ENCODE assay signal across 9 cellular contexts in genomic region chr12:101759396-101760047, GRCh38. TPM values are rescaled to one million over a fixed set of nuclear protein-coding genes. Genes with fewer than 3 reads are reported as not detected.
DNase-seq lines count a peak whose midpoint lies in the region; ATAC-seq and TF ChIP-seq lines count a peak whose summit lies in the region.
"Had no signal": no experiment of that assay in that cellular context is flagged by ENCODE, and none has a peak within 500 bp of the region (broad histone marks: within the 10 kb centered on the region; RNA-seq: fewer than 3 reads in every experiment).

No MANE protein-coding gene starts in this region.

- no peak overlapping the region for H2BK120ac ChIP-seq in IMR-90 (ENCODE audit: low read depth, low read length)

- H2BK15ac ChIP-seq in IMR-90 (ENCODE audit: low read depth, low read length) = no peak overlapping the region

- DNase-seq in SHP77 (lab: John Stamatoyannopoulos, UW) (peak; percentile 4 to 11), SHP77 treated with DMSO at 0.1 percent for 48 hours (lab: John Stamatoyannopoulos, UW) (no peak), IMR-90 (peak; percentile 35), hepatocyte (ENCODE audit: low spot score) (peak; percentile 33), type B pancreatic cell (ENCODE audit: extremely low spot score, unreplicated experiment) (no peak), amniotic stem cell (lab: John Stamatoyannopoulos, UW) (no peak), UCSD-AML1 (lab: John Stamatoyannopoulos, UW; ENCODE audit: unreplicated experiment) (no peak)
- DNase-seq: activated naive CD8-positive, alpha-beta T cell treated with anti-CD3 and anti-CD28 coated beads, Interleukin-2, amount 10 ng/mL, durations not matched to agents 7 days and 5 days had no signal

- no peaks in the 10 kb centered on the region for H3K9me3 Mint-ChIP-seq in type B pancreatic cell
- H3K9me3 Mint-ChIP-seq: activated naive CD8-positive, alpha-beta T cell treated with anti-CD3 and anti-CD28 coated beads, Interleukin-2, amount 10 ng/mL, durations not matched to agents 7 days and 5 days had no signal

- no peak overlapping the region for H3K27ac Mint-ChIP-seq in type B pancreatic cell
- H3K27ac Mint-ChIP-seq: activated naive CD8-positive, alpha-beta T cell treated with anti-CD3 and anti-CD28 coated beads, Interleukin-2, amount 10 ng/mL, durations not matched to agents 7 days and 5 days had no signal

- H3K4me2 ChIP-seq in IMR-90 (ENCODE audit: low read depth, low read length) (no peak overlapping the region), hepatocyte (no peak overlapping the region)

- intact Hi-C loops in IMR-90 (cut with micrococcal nuclease) = loop anchor here (2.0 to 5.0 kb wide), 4 partner anchors 89 to 345 kb away; no protein-coding TSS in a partner anchor

- CTCF ChIA-PET in IMR-90 (lab: Yijun Ruan, JAX) = interaction anchor here (0.6 to 2.0 kb wide), 10 partner anchors 8 to 411 kb away, joined by 3 to 8 read pairs (median 4); partner anchors contain the start of gene GNPTAB

- H3K4me1 Mint-ChIP-seq in type B pancreatic cell (ENCODE audit: unreplicated experiment) = peaks cover 12% of the 10 kb centered on the region

- no peak overlapping the region for H2AK5ac ChIP-seq in IMR-90 (ENCODE audit: low read depth, low read length)

- H3K23ac ChIP-seq in IMR-90 (ENCODE audit: low read depth, low read length) = no peak overlapping the region

- no peak overlapping the region for H4K8ac ChIP-seq in IMR-90 (ENCODE audit: low read depth in 2 of 2, low read length in 2 of 2)

- H3K27me3 Mint-ChIP-seq in type B pancreatic cell = no peaks in the 10 kb centered on the region
- H3K27me3 Mint-ChIP-seq: activated naive CD8-positive, alpha-beta T cell treated with anti-CD3 and anti-CD28 coated beads, Interleukin-2, amount 10 ng/mL, durations not matched to agents 7 days and 5 days had no signal

- no peak overlapping the region for H3K4me3 ChIP-seq in IMR-90 (ENCODE audit: insufficient read depth, low read depth, low read length)
- no peak overlapping the region for H3K4me3 ChIP-seq in hepatocyte

- no peaks in the 10 kb centered on the region for H3K9me2 ChIP-seq in hepatocyte (replicated peaks; ENCODE audit: insufficient read depth)

- dilution Hi-C loops in IMR-90 (cut with HindIII; ENCODE audit: low sequenced_read_pairs, unreplicated experiment) = no loop called here

- H3K56ac ChIP-seq in IMR-90 (ENCODE audit: extremely low read depth, insufficient read depth, low read length) = no peak overlapping the region

- no peak overlapping the region for H4K5ac ChIP-seq in IMR-90 (ENCODE audit: low read depth, low read length)

- no peaks in the 10 kb centered on the region for H3K4me1 ChIP-seq in IMR-90 (ENCODE audit: control insufficient read depth, insufficient read depth, low read length)
- H3K4me1 ChIP-seq in hepatocyte (ENCODE audit: insufficient read depth) = no peaks in the 10 kb centered on the region

- no CpG with 5 or more reads among the region's 5 CpGs for WGBS in IMR-90 (ENCODE audit: extremely low coverage in 2 of 2, insufficient read length in 1 of 2), 2 experiments
- WGBS in hepatocyte (ENCODE audit: low lambda C conversion rate, missing lambda C conversion rate) = 80% methylated on average over 5 of the region's 5 CpGs

- H3K9me3 ChIP-seq in IMR-90 (ENCODE audit: control insufficient read depth, insufficient read depth, low read length) = no peaks in the 10 kb centered on the region
- H3K9me3 ChIP-seq in hepatocyte (ENCODE audit: low read depth) = no peaks in the 10 kb centered on the region

- no peak overlapping the region for H3K4ac ChIP-seq in IMR-90 (ENCODE audit: low read depth, low read length)

- H2AK9ac ChIP-seq in IMR-90 (replicated peaks; ENCODE audit: low read depth, low read length, poor library complexity) = no peak overlapping the region

- TF ChIP-seq RAD21 in IMR-90 (IDR thresholded peaks at IDR 0.05; ENCODE audit: low read length) = peak; percentile 65

- TF ChIP-seq CTCF in IMR-90 (conservative IDR thresholded peaks at IDR 0.05; ENCODE audit: low read depth, low read length) (peak; percentile 73), VCaP (conservative IDR thresholded peaks at IDR 0.05) (peak; percentile 89), hepatocyte (IDR thresholded peaks at IDR 0.05; ENCODE audit: poor library complexity) (peak; percentile 63), type B pancreatic cell (conservative IDR thresholded peaks at IDR 0.05) (peak; percentile 83)

- H3K79me2 ChIP-seq in hepatocyte = no peaks in the 10 kb centered on the region

- no peak overlapping the region for H2BK5ac ChIP-seq in IMR-90 (ENCODE audit: low read depth, low read length, poor library complexity, severe bottlenecking)

- ATAC-seq in IMR-90 (ENCODE audit: low read depth) = peak; percentile 75

- in situ Hi-C loops in IMR-90 (cut with MboI; ENCODE audit: low sequenced_read_pairs) = loop anchor here (10.0 kb wide), 1 partner anchor 345 kb away; no protein-coding TSS in a partner anchor

- H3K9ac ChIP-seq in IMR-90 (ENCODE audit: low read depth, low read length) = no peak overlapping the region

- no peak for TF ChIP-seq POLR2A in IMR-90 (IDR thresholded peaks at IDR 0.05; ENCODE audit: low read depth, low read length)

- no peak overlapping the region for H3K14ac ChIP-seq in IMR-90 (replicated peaks; ENCODE audit: low read depth, low read length)

- no peaks in the 10 kb centered on the region for H3K79me1 ChIP-seq in IMR-90 (ENCODE audit: low read depth in 1 of 2, low read length in 2 of 2)

- no peak overlapping the region for H2AFZ ChIP-seq in IMR-90 (replicated peaks; ENCODE audit: low read length, poor library complexity)
- no peak overlapping the region for H2AFZ ChIP-seq in hepatocyte

- peaks cover 20% of the 10 kb centered on the region for H3K36me3 Mint-ChIP-seq in type B pancreatic cell

- BruUV-seq in IMR-90 (replicated peaks; lab: Mats Ljungman, UMichigan) = no TSS peak

- H4K20me1 ChIP-seq in IMR-90 (ENCODE audit: insufficient read depth, low read length) (no peaks in the 10 kb centered on the region), hepatocyte (ENCODE audit: insufficient read depth, poor library complexity, severe bottlenecking) (no peaks in the 10 kb centered on the region)

- H3K27me3 ChIP-seq in IMR-90 (ENCODE audit: control insufficient read depth, insufficient read depth, low read length) = no peaks in the 10 kb centered on the region
- H3K27me3 ChIP-seq in hepatocyte = no peaks in the 10 kb centered on the region

- H4K91ac ChIP-seq in IMR-90 (ENCODE audit: insufficient read depth, low read depth, low read length) = no peak overlapping the region

- peaks cover 9% of the 10 kb centered on the region; the same call in 1 of the 2 replicates for H3K36me3 ChIP-seq in IMR-90 (ENCODE audit: control insufficient read depth, insufficient read depth, low read length)
- H3K36me3 ChIP-seq in hepatocyte (replicated peaks; ENCODE audit: insufficient read depth, low read depth) = no peaks in the 10 kb centered on the region

- no peak overlapping the region for H3K4me3 Mint-ChIP-seq in type B pancreatic cell
- H3K4me3 Mint-ChIP-seq: activated naive CD8-positive, alpha-beta T cell treated with anti-CD3 and anti-CD28 coated beads, Interleukin-2, amount 10 ng/mL, durations not matched to agents 7 days and 5 days had no signal

- H2BK20ac ChIP-seq in IMR-90 (ENCODE audit: low read depth, low read length) = no peak overlapping the region

- no peaks in the 10 kb centered on the region; the same call in 1 of the 2 replicates for H3K9me1 ChIP-seq in IMR-90 (ENCODE audit: insufficient read depth, low read length)

- H3K27ac ChIP-seq in IMR-90 (ENCODE audit: insufficient read depth, low read length) (no peak overlapping the region), VCaP (no peak overlapping the region), hepatocyte (no peak overlapping the region)

- no peak overlapping the region for H3K18ac ChIP-seq in IMR-90 (ENCODE audit: low read depth, low read length)

- POLR2A ChIA-PET in IMR-90 (lab: Charles Lee; ENCODE audit: unreplicated experiment) = interaction anchor here (0.6 kb wide), 2 partner anchors 928 to 1618 kb away, joined by 4 to 5 read pairs; no protein-coding TSS in a partner anchor

TF ChIP-seq in IMR-90, 13 proteins besides CTCF, POLR2A, EP300 and RAD21:
- TF ChIP-seq ELK1 (IDR thresholded peaks at IDR 0.05; ENCODE audit: borderline replicate concordance, low read depth, low read length) (no peak), CEBPB (IDR thresholded peaks at IDR 0.05; ENCODE audit: low read depth, low read length) (no peak), SMC3 (IDR thresholded peaks at IDR 0.05; ENCODE audit: low read depth, low read length) (peak; percentile 52), MAZ (IDR thresholded peaks at IDR 0.05; ENCODE audit: borderline replicate concordance, low read depth, low read length) (no peak), NFE2L2 (IDR thresholded peaks at IDR 0.05; ENCODE audit: low read depth, low read length) (no peak), MXI1 (IDR thresholded peaks at IDR 0.05; ENCODE audit: borderline replicate concordance, low read depth, low read length) (no peak), CHD1 (IDR thresholded peaks at IDR 0.05; ENCODE audit: low read depth, low read length) (no peak), BHLHE40 (IDR thresholded peaks at IDR 0.05; ENCODE audit: low read depth, low read length) (no peak)
TF ChIP-seq in IMR-90: peak in this region for 1.

RNA-seq across cellular contexts. Expression of gene SYCP3, which starts 20.3 kb away (rescaled TPM):
- under 0.01 TPM in 1 of 2 replicates, not detected in the other for total RNA-seq in IMR-90 (2012; rRNA removed)
- 0.07 TPM in 1 of 2 replicates, not detected in the other for polyA plus RNA-seq in IMR-90 (2012; rRNA removed)
- not detected in 2 replicates for polyA plus RNA-seq in IMR-90 (2012; cell fraction: cytosol; rRNA removed)
- polyA plus RNA-seq in IMR-90 (2012; cell fraction: nucleus; rRNA removed; ENCODE audit: low replicate concordance) = 0.10 TPM in 1 of 2 replicates, not detected in the other
- total RNA-seq in hepatocyte = 0.07 TPM in 1 of 2 replicates, not detected in the other
- polyA plus RNA-seq in hepatocyte = 1.0 and 1.2 TPM in 2 replicates
- total RNA-seq in type B pancreatic cell (ENCODE audit: low replicate concordance) = 0.07 TPM in 1 of 2 replicates, not detected in the other

Comparison
In these comparisons a context has a peak if more than half of its experiments do, and no peak if none do; other contexts are left out.
1. DNase-seq: peak in SHP77 (2 of 2), IMR-90 (single experiment) and hepatocyte (single experiment); none in SHP77 treated with DMSO at 0.1 percent for 48 hours (single experiment), type B pancreatic cell (single experiment), amniotic stem cell (single experiment) and UCSD-AML1 (single experiment).
2. Peak in every context shown above with its lines, with median percentiles within 50 percentile points of each other: CTCF ChIP-seq.